ENCODE assay signal across 15 cellular contexts in genomic region chr12:108449478-108449877, GRCh38.
A peak's percentile ranks its signal among the peaks of the same experiment; 100 is the strongest.
DNase-seq lines count a peak whose midpoint lies in the region; ATAC-seq and TF ChIP-seq lines count a peak whose summit lies in the region.
"Had no signal": no experiment of that assay in that cellular context is flagged by ENCODE, and none has a peak within 500 bp of the region (broad histone marks: within the 10 kb centered on the region; RNA-seq: fewer than 3 reads in every experiment).

No MANE protein-coding gene starts in this region.

- no peak overlapping the region for H3K4me3 ChIP-seq in A673 (ENCODE audit: low read depth, low read length, poor library complexity, severe bottlenecking)

- POLR2A ChIA-PET in A673 (lab: Charles Lee; ENCODE audit: low non-redundant PET) (no interaction called here), HEK293T (lab: Yijun Ruan, JAX) (no interaction called here)

- no peaks in the 10 kb centered on the region for H3K27me3 ChIP-seq in A673 (replicated peaks; ENCODE audit: insufficient read depth, low read depth, low read length, poor library complexity)
- H3K27me3 ChIP-seq: BE2C had no signal

- intact Hi-C loops in A673 (cut with micrococcal nuclease; ENCODE audit: unreplicated experiment), result no loop called here

- ATAC-seq in SK-N-SH treated with all-trans-retinoic acid at 6 μM for 48 hours (no peak), GM21786 (IDR thresholded peaks at IDR 0.05; ENCODE audit: unreplicated experiment) (no peak)

- no peak for TF ChIP-seq CTCF in A673 (conservative IDR thresholded peaks at IDR 0.05; ENCODE audit: low read depth, low read length)

- H3K27ac ChIP-seq in A673 (ENCODE audit: low read depth, low read length, poor library complexity, severe bottlenecking), result peak overlapping the region; percentile 58
- H3K27ac ChIP-seq: C4-2B, HL-60 had no signal

- peak; percentile 47 for DNase-seq in A673 (ENCODE audit: low spot score)
- DNase-seq in HEK293T (ENCODE audit: extremely low spot score), result no peak
- peak; percentile 18 for DNase-seq in NCI-H748 treated with DMSO at 0.1 percent for 48 hours (lab: John Stamatoyannopoulos, UW)
- no peak for DNase-seq in KBM-7
- no peak for DNase-seq in mucosa of gallbladder (ENCODE audit: low spot score)
- no peak for DNase-seq in activated CD4-positive, alpha-beta T cell treated with anti-CD3 and anti-CD28 coated beads for 48 hours
- DNase-seq: BE2C; CD4-positive, alpha-beta memory T cell; DND-41; GDM1; HCEC 1CT had no signal

- peaks cover 36% of the 10 kb centered on the region for H3K4me1 ChIP-seq in A673 (ENCODE audit: insufficient read depth, low read length, poor library complexity, severe bottlenecking)

- CTCF ChIA-PET in A673 (lab: Charles Lee), result no interaction called here
- CTCF ChIA-PET in HEK293T (lab: Yijun Ruan, JAX), result interaction anchor here (0.7 kb wide), 1 partner anchor 361 kb away, joined by 3 read pairs; no protein-coding TSS in a partner anchor

- H3K9me3 ChIP-seq in A673 (ENCODE audit: low read depth, low read length, poor library complexity, severe bottlenecking), result no peaks in the 10 kb centered on the region
- H3K9me3 ChIP-seq: BE2C had no signal

- no peaks in the 10 kb centered on the region for H3K36me3 ChIP-seq in A673 (ENCODE audit: insufficient read depth, low read length, poor library complexity, severe bottlenecking)
- H3K36me3 ChIP-seq: BE2C had no signal

- no TSS peak for BruUV-seq in A673 (replicated peaks; lab: Mats Ljungman, UMichigan)

- in situ Hi-C loops in KBM-7 (cut with MboI; ENCODE audit: low pct_unique_long_range_greater_than_20kb, low sequenced_read_pairs), result no loop called here

TF ChIP-seq in HEK293T, 16 proteins besides CTCF, POLR2A, EP300 and RAD21:
- TF ChIP-seq HDGF (IDR thresholded peaks at IDR 0.05; ENCODE audit: borderline replicate concordance) (no peak), BHLHE40 (IDR thresholded peaks at IDR 0.05; ENCODE audit: borderline replicate concordance) (no peak), PKNOX1 (IDR thresholded peaks at IDR 0.05) (peak; percentile 51), SUZ12 (IDR thresholded peaks at IDR 0.05) (no peak)
TF ChIP-seq in HEK293T: peak in this region for 1.

TF ChIP-seq in SK-N-SH treated with all-trans-retinoic acid at 6 μM for 48 hours, 23 proteins besides CTCF, POLR2A, EP300 and RAD21:
- TF ChIP-seq PATZ1 (CRISPR knock-in tag; IDR thresholded peaks at IDR 0.05; ENCODE audit: borderline replicate concordance) (no peak), TCF4 (CRISPR knock-in tag; IDR thresholded peaks at IDR 0.05; ENCODE audit: borderline replicate concordance) (peak; percentile 76; the same call in 1 of the 2 replicates)

Comparison
In these comparisons a context has a peak if more than half of its experiments do, and no peak if none do; other contexts are left out.
1. DNase-seq: peak in A673 (single experiment) and NCI-H748 treated with DMSO at 0.1 percent for 48 hours (single experiment); none in HEK293T (single experiment), KBM-7 (single experiment), mucosa of gallbladder (single experiment) and activated CD4-positive, alpha-beta T cell treated with anti-CD3 and anti-CD28 coated beads for 48 hours (single experiment).